In the genomic region with DNA sequence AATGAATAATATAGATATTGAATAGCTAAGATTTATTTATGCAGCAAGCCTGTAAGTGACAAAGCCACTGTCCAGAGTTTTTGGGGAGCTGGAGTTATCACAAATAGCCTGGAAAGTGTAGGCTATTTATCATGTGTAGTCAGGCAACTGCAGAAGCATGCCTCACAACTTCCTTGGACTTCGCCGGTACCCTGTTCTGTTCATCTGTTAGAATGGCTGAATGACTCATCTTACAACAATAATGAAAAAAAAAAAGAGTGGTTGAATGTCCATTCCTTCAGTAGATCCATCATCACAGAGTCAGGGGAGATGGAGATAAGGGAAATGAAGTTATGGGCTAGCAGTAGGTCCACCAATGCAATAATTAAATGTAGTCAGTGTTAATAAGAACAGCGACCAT, we compare ENCODE assay signal across 22 cellular contexts. TPM values are rescaled to one million over a fixed set of nuclear protein-coding genes. Genes with fewer than 3 reads are reported as not detected.
DNase-seq lines count a peak whose midpoint lies in the region; TF ChIP-seq lines count a peak whose summit lies in the region.
"Had no signal": no experiment of that assay in that cellular context is flagged by ENCODE, and none has a peak within 500 bp of the region (broad histone marks: within the 10 kb centered on the region; RNA-seq: fewer than 3 reads in every experiment).

No MANE protein-coding gene starts in this region.

- H3K36me3 Mint-ChIP-seq in progenitor cell of endocrine pancreas (ENCODE audit: insufficient read depth): no peaks in the 10 kb centered on the region
- H3K36me3 Mint-ChIP-seq: mesothelial cell of epicardium had no signal

- DNase-seq in Caki2 (ENCODE audit: low read depth) (peak; percentile 18), M059J (ENCODE audit: low read depth) (peak; percentile 41), cardiac fibroblast (ENCODE audit: low read depth in 2 of 2) (peak; percentile 1 to 48), kidney epithelial cell (ENCODE audit: low read depth) (peak; percentile 39), right atrium auricular region (ENCODE audit: low spot score) (no peak), progenitor cell of endocrine pancreas (ENCODE audit: low spot score, unreplicated experiment) (no peak), NCI-H774 (lab: John Stamatoyannopoulos, UW) (no peak), DMS79 treated with DMSO at 0.1 percent for 48 hours (lab: John Stamatoyannopoulos, UW) (no peak)
- DNase-seq: ACHN; activated CD4-positive, alpha-beta T cell treated with anti-CD3 and anti-CD28 coated beads, Interleukin-2, amount 10 ng/mL, durations not matched to agents 24 days and 14 days; activated effector memory CD4-positive, alpha-beta T cell treated with anti-CD3 and anti-CD28 coated beads, Interleukin-2, amount 50 U/mL, for 16 hours; adrenal gland; Karpas-422; NCI-H1105 treated with DMSO at 0.1 percent for 48 hours; NCI-H2107; NCI-H510A treated with DMSO at 0.1 percent for 48 hours; stimulated activated CD4-positive, alpha-beta T cell treated with anti-CD3 and anti-CD28 coated beads, Interleukin-4, amount 100 ng/mL, for 24 hours had no signal

- peaks cover 24% of the 10 kb centered on the region for H3K27me3 Mint-ChIP-seq in progenitor cell of endocrine pancreas

- in situ Hi-C loops in Caki2 (cut with HindIII; ENCODE audit: low pct_unique_long_range_greater_than_20kb, low sequenced_read_pairs): no loop called here

- H3K4me3 Mint-ChIP-seq in progenitor cell of endocrine pancreas (ENCODE audit: low read depth): no peak overlapping the region
- H3K4me3 Mint-ChIP-seq: activated CD4-positive, alpha-beta T cell treated with anti-CD3 and anti-CD28 coated beads, Interleukin-2, amount 10 ng/mL, durations not matched to agents 24 days and 14 days; mesothelial cell of epicardium; nephron had no signal

- H3K36me3 ChIP-seq in kidney epithelial cell (ENCODE audit: control insufficient read depth, insufficient read depth, low read length): no peaks in the 10 kb centered on the region
- no peaks in the 10 kb centered on the region for H3K36me3 ChIP-seq in right atrium auricular region
- H3K36me3 ChIP-seq: adrenal gland, prostate gland, vagina had no signal

- no peaks in the 10 kb centered on the region for H3K4me1 Mint-ChIP-seq in progenitor cell of endocrine pancreas (ENCODE audit: low read depth)
- H3K4me1 Mint-ChIP-seq: mesothelial cell of epicardium, nephron had no signal

- H3K27me3 ChIP-seq in kidney epithelial cell (ENCODE audit: control insufficient read depth, insufficient read depth, low read length) (no peaks in the 10 kb centered on the region), right atrium auricular region (no peaks in the 10 kb centered on the region)
- H3K27me3 ChIP-seq: vagina had no signal

- TF ChIP-seq CTCF in cardiac fibroblast (IDR thresholded peaks at IDR 0.05; ENCODE audit: low read depth, low read length) (no peak), kidney epithelial cell (IDR thresholded peaks at IDR 0.05; ENCODE audit: insufficient read depth, low read length, poor library complexity, severe bottlenecking) (no peak), right atrium auricular region (IDR thresholded peaks at IDR 0.05) (no peak), progenitor cell of endocrine pancreas (IDR thresholded peaks at IDR 0.05; ENCODE audit: unreplicated experiment) (no peak)

- no peaks in the 10 kb centered on the region for H3K9me3 ChIP-seq in right atrium auricular region
- H3K9me3 ChIP-seq: adrenal gland, prostate gland, vagina had no signal

- H3K27ac Mint-ChIP-seq in progenitor cell of endocrine pancreas: no peak overlapping the region
- H3K27ac Mint-ChIP-seq: activated CD4-positive, alpha-beta T cell treated with anti-CD3 and anti-CD28 coated beads, Interleukin-2, amount 10 ng/mL, durations not matched to agents 24 days and 14 days; mesothelial cell of epicardium; nephron had no signal

- H3K4me3 ChIP-seq in cardiac fibroblast (replicated peaks in 1 of 2; ENCODE audit: low read depth in 2 of 2, low read length in 2 of 2) (no peak overlapping the region), kidney epithelial cell (ENCODE audit: low read depth, low read length) (no peak overlapping the region), right atrium auricular region (no peak overlapping the region)
- H3K4me3 ChIP-seq: adrenal gland, prostate gland, smooth muscle cell, vagina had no signal

- H3K9me3 Mint-ChIP-seq in progenitor cell of endocrine pancreas (ENCODE audit: low read depth): peaks cover under 1% of the 10 kb centered on the region
- H3K9me3 Mint-ChIP-seq: activated CD4-positive, alpha-beta T cell treated with anti-CD3 and anti-CD28 coated beads, Interleukin-2, amount 10 ng/mL, durations not matched to agents 24 days and 14 days; nephron had no signal

- no peaks in the 10 kb centered on the region for H3K4me1 ChIP-seq in right atrium auricular region
- H3K4me1 ChIP-seq: adrenal gland, prostate gland, vagina had no signal

- H3K27ac ChIP-seq in right atrium auricular region: no peak overlapping the region
- H3K27ac ChIP-seq: adrenal gland, prostate gland, vagina had no signal

RNA-seq across cellular contexts. Expression of gene ATP5MC3, which starts 24.0 kb away (rescaled TPM):
- 265 and 271 TPM in 2 replicates for total RNA-seq in Caki2 (2014; rRNA removed; shearing (Covaris generic); ENCODE audit: low replicate concordance)
- 224 TPM in 2 replicates for total RNA-seq in M059J (2014; rRNA removed; shearing (Covaris generic))
- 137 and 159 TPM in 2 replicates for total RNA-seq in kidney epithelial cell
- 100 to 1,000 TPM; 492 to 746 TPM for total RNA-seq in right atrium auricular region
- 185 and 192 TPM in 2 replicates for total RNA-seq in progenitor cell of endocrine pancreas

RNA-seq across cellular contexts. Expression of gene ATF2, which starts 37.5 kb away (rescaled TPM):
- total RNA-seq in Caki2 (2014; rRNA removed; shearing (Covaris generic); ENCODE audit: low replicate concordance): 18.0 and 21.5 TPM in 2 replicates
- total RNA-seq in M059J (2014; rRNA removed; shearing (Covaris generic)): 33.7 and 39.3 TPM in 2 replicates
- total RNA-seq in kidney epithelial cell (35.1 and 38.9 TPM in 2 replicates), right atrium auricular region (10 to 100 TPM; 22.3 to 28.1 TPM), progenitor cell of endocrine pancreas (58.9 and 69.8 TPM in 2 replicates)

Comparison
In these comparisons a context has a peak if more than half of its experiments do, and no peak if none do; other contexts are left out.
1. DNase-seq: peak in Caki2 (single experiment), M059J (single experiment), cardiac fibroblast (2 of 2) and kidney epithelial cell (single experiment); none in right atrium auricular region (single experiment), progenitor cell of endocrine pancreas (single experiment), NCI-H774 (single experiment) and DMS79 treated with DMSO at 0.1 percent for 48 hours (single experiment).